In genomic region chr22:38310518-38311330, GRCh38 we compare ENCODE assay signal across 11 cellular contexts. TPM values are rescaled to one million over a fixed set of nuclear protein-coding genes. Genes with fewer than 3 reads are reported as not detected.
DNase-seq lines count a peak whose midpoint lies in the region; ATAC-seq and TF ChIP-seq lines count a peak whose summit lies in the region.
"Had no signal": no experiment of that assay in that cellular context is flagged by ENCODE, and none has a peak within 500 bp of the region (broad histone marks: within the 10 kb centered on the region; RNA-seq: fewer than 3 reads in every experiment).

No MANE protein-coding gene starts in this region.

- H3K9me3 ChIP-seq in ascending aorta (no peaks in the 10 kb centered on the region), suprapubic skin (no peaks in the 10 kb centered on the region), Karpas-422 (ENCODE audit: low read length) (no peaks in the 10 kb centered on the region)

- 62% methylated on average over 14 of the region's 18 CpGs for WGBS in suprapubic skin

- peaks cover 56% of the 10 kb centered on the region for H4K20me1 ChIP-seq in Karpas-422 (ENCODE audit: insufficient read depth, low read depth, low read length)

- H3K4me3 ChIP-seq in ascending aorta (no peak overlapping the region), suprapubic skin (no peak overlapping the region), Karpas-422 (ENCODE audit: low read length) (no peak overlapping the region)

- H3K4me3 Mint-ChIP-seq in T-helper 1 cell treated with Interleukin-12 subunit alpha and Interleukin-12 subunit beta and Interleukin-4 antibody, amounts not matched to agents 30 μg/mL and 1 μg/mL, for 36 hours, result no peak overlapping the region

- H3K9me3 Mint-ChIP-seq in T-helper 1 cell treated with Interleukin-12 subunit alpha and Interleukin-12 subunit beta and Interleukin-4 antibody, amounts not matched to agents 30 μg/mL and 1 μg/mL, for 36 hours, result no peaks in the 10 kb centered on the region

- no peaks in the 10 kb centered on the region for H3K9me2 ChIP-seq in Karpas-422 (replicated peaks; ENCODE audit: insufficient read depth, low read length)

- H3K36me3 ChIP-seq in ascending aorta, result peaks cover 10 to 12% of the 10 kb centered on the region in 2 donors
- H3K36me3 ChIP-seq in suprapubic skin, result peaks cover 20% of the 10 kb centered on the region
- no peaks in the 10 kb centered on the region; the same call in 1 of the 2 replicates for H3K36me3 ChIP-seq in Karpas-422 (ENCODE audit: insufficient read depth, low read length)

- H3K9ac ChIP-seq in Karpas-422 (ENCODE audit: low read length), result no peak overlapping the region

- H3K4me1 Mint-ChIP-seq in T-helper 1 cell treated with Interleukin-12 subunit alpha and Interleukin-12 subunit beta and Interleukin-4 antibody, amounts not matched to agents 30 μg/mL and 1 μg/mL, for 36 hours (ENCODE audit: low read depth), result peaks cover 64% of the 10 kb centered on the region

- peaks cover 4% of the 10 kb centered on the region for H3K36me3 Mint-ChIP-seq in T-helper 1 cell treated with Interleukin-12 subunit alpha and Interleukin-12 subunit beta and Interleukin-4 antibody, amounts not matched to agents 30 μg/mL and 1 μg/mL, for 36 hours (ENCODE audit: low read depth)

- intact Hi-C loops in ascending aorta (cut with DNase I), result loop anchor here (2.0 to 10.0 kb wide), 3 partner anchors 50 to 466 kb away; partner anchors contain the start of genes ANKRD54, EIF3L and JOSD1

- H3K27ac ChIP-seq in ascending aorta, result peak overlapping the region; percentile 97 to 99
- peak overlapping the region; percentile 21 for H3K27ac ChIP-seq in layer of hippocampus (ENCODE audit: low read depth, low read length)
- peak overlapping the region; percentile 53 for H3K27ac ChIP-seq in suprapubic skin
- H3K27ac ChIP-seq in Karpas-422 (ENCODE audit: low read length), result no peak overlapping the region

- no peak for DNase-seq in T-helper 1 cell
- DNase-seq in ascending aorta (ENCODE audit: low spot score in 2 of 2), result no peak
- DNase-seq in suprapubic skin (ENCODE audit: low spot score in 2 of 2), result no peak
- DNase-seq in Karpas-422, result no peak
- no peak for DNase-seq in SKM-1 treated with dmso at 0.1 percent for 144 hours (lab: John Stamatoyannopoulos, UW; ENCODE audit: unreplicated experiment)
- DNase-seq: 8988T, cerebellar nuclear complex, NCI-H187 treated with DMSO at 0.1 percent for 48 hours had no signal

- H2AFZ ChIP-seq in Karpas-422 (ENCODE audit: low read length), result no peak overlapping the region

- H3K4me1 ChIP-seq in ascending aorta (peaks cover 33 to 63% of the 10 kb centered on the region in 2 donors), suprapubic skin (peaks cover 93% of the 10 kb centered on the region), Karpas-422 (ENCODE audit: low read length) (peaks cover 69% of the 10 kb centered on the region)

- H3K27me3 ChIP-seq in ascending aorta (no peaks in the 10 kb centered on the region), layer of hippocampus (ENCODE audit: control insufficient read depth, insufficient read depth, low read length) (no peaks in the 10 kb centered on the region), suprapubic skin (no peaks in the 10 kb centered on the region), Karpas-422 (ENCODE audit: low read length) (no peaks in the 10 kb centered on the region)

- no peaks in the 10 kb centered on the region for H3K27me3 Mint-ChIP-seq in T-helper 1 cell treated with Interleukin-12 subunit alpha and Interleukin-12 subunit beta and Interleukin-4 antibody, amounts not matched to agents 30 μg/mL and 1 μg/mL, for 36 hours (ENCODE audit: low read depth)

- peak in 1 of 3 experiments; percentile 9 for TF ChIP-seq CTCF in ascending aorta (IDR thresholded peaks at IDR 0.05)
- no peak for TF ChIP-seq CTCF in suprapubic skin (IDR thresholded peaks at IDR 0.05)

- no peak for TF ChIP-seq EP300 in suprapubic skin (IDR thresholded peaks at IDR 0.05)

- no peak for TF ChIP-seq POLR2A in suprapubic skin (IDR thresholded peaks at IDR 0.05)

- peak overlapping the region; percentile 84 for H3K27ac Mint-ChIP-seq in T-helper 1 cell treated with Interleukin-12 subunit alpha and Interleukin-12 subunit beta and Interleukin-4 antibody, amounts not matched to agents 30 μg/mL and 1 μg/mL, for 36 hours

- H3K79me2 ChIP-seq in Karpas-422 (ENCODE audit: low read length), result peaks cover 97% of the 10 kb centered on the region

- ATAC-seq in GM21825 (IDR thresholded peaks at IDR 0.05; ENCODE audit: unreplicated experiment), result no peak

- no peak overlapping the region for H3K4me2 ChIP-seq in Karpas-422 (ENCODE audit: low read depth, low read length, poor library complexity, severe bottlenecking)

RNA-seq across cellular contexts. Expression of gene CSNK1E, which starts 6.5 kb away (rescaled TPM):
- total RNA-seq in ascending aorta (185 TPM), suprapubic skin (100 to 1,000 TPM; 112 to 246 (median 160) TPM)
- total RNA-seq in Karpas-422 (2014; rRNA removed; shearing (Covaris generic); ENCODE audit: low replicate concordance), result 193 and 213 TPM in 2 replicates

RNA-seq across cellular contexts. Expression of gene TMEM184B, which starts 37.9 kb away (rescaled TPM):
- total RNA-seq in ascending aorta (118 TPM), suprapubic skin (10 to 100 TPM; 41.5 to 54.9 (median 46.0) TPM)
- total RNA-seq in Karpas-422 (2014; rRNA removed; shearing (Covaris generic); ENCODE audit: low replicate concordance), result 5.1 and 7.4 TPM in 2 replicates
